9 cellular contexts compared by ENCODE assay signal in genomic region chr19:42207767-42208259, GRCh38. TPM values are rescaled to one million over a fixed set of nuclear protein-coding genes. Genes with fewer than 3 reads are reported as not detected.
DNase-seq lines count a peak whose midpoint lies in the region; FAIRE-seq and TF ChIP-seq lines count a peak whose summit lies in the region.
"Had no signal": no experiment of that assay in that cellular context is flagged by ENCODE, and none has a peak within 500 bp of the region (broad histone marks: within the 10 kb centered on the region; RNA-seq: fewer than 3 reads in every experiment).

No MANE protein-coding gene starts in this region.

- TF ChIP-seq CTCF in AG04449 (IDR thresholded peaks at IDR 0.05; ENCODE audit: insufficient read depth, low read length, missing control alignments) (no peak), HL-60 (IDR thresholded peaks at IDR 0.05; ENCODE audit: insufficient read depth, low read length) (no peak), kidney (IDR thresholded peaks at IDR 0.05; ENCODE audit: borderline replicate concordance, extremely low read depth, insufficient read depth) (no peak)

- peaks cover 42 to 56% of the 10 kb centered on the region in 2 donors for H3K36me3 ChIP-seq in kidney (ENCODE audit: control insufficient read depth in 1 of 2, insufficient read depth in 2 of 2, low read length in 2 of 2)

- no peaks in the 10 kb centered on the region for H3K27me3 Mint-ChIP-seq in activated T-helper 1 cell treated with anti-CD3 and anti-CD28 coated beads, Interleukin-12 subunit alpha, Interleukin-12 subunit beta, Interleukin-2, Interleukin-4 antibody, amounts not matched to agents 30 ng/mL and 10 ng/mL and 1 ng/mL, durations not matched to agents 14 hours and 24 hours and 36 hours (ENCODE audit: insufficient read depth)

- CTCF ChIA-PET in AG04449 (lab: Yijun Ruan, JAX) = interaction anchor here (1.4 to 3.1 kb wide), 5 partner anchors 9 to 99 kb away, joined by 4 to 16 read pairs (median 8); partner anchors contain the start of gene DEDD2

- no peaks in the 10 kb centered on the region for H3K9me3 Mint-ChIP-seq in activated T-helper 1 cell treated with anti-CD3 and anti-CD28 coated beads, Interleukin-12 subunit alpha, Interleukin-12 subunit beta, Interleukin-2, Interleukin-4 antibody, amounts not matched to agents 30 ng/mL and 10 ng/mL and 1 ng/mL, durations not matched to agents 14 hours and 24 hours and 36 hours

- H3K4me3 Mint-ChIP-seq in activated T-helper 1 cell treated with anti-CD3 and anti-CD28 coated beads, Interleukin-12 subunit alpha, Interleukin-12 subunit beta, Interleukin-2, Interleukin-4 antibody, amounts not matched to agents 30 ng/mL and 10 ng/mL and 1 ng/mL, durations not matched to agents 14 hours and 24 hours and 36 hours = no peak overlapping the region

- H3K4me3 ChIP-seq in AG04449 (ENCODE audit: low read depth, low read length) (no peak overlapping the region), HL-60 (replicated peaks; ENCODE audit: insufficient read depth, low read length) (no peak overlapping the region), kidney (ENCODE audit: low read length in 2 of 2) (no peak overlapping the region)

- H3K9ac ChIP-seq in kidney (ENCODE audit: low read length in 2 of 2) = no peak overlapping the region

- DNase-seq in AG04449 (ENCODE audit: low read depth, low spot score) = peak; percentile 40
- peak in 1 of 2 experiments; percentile 67 for DNase-seq in HL-60 (ENCODE audit: low read depth in 1 of 2, low spot score in 1 of 2)
- no peak for DNase-seq in activated T-helper 1 cell treated with anti-CD3 and anti-CD28 coated beads, Interleukin-12 subunit alpha, Interleukin-12 subunit beta, Interleukin-2, Interleukin-4 antibody, amounts not matched to agents 30 ng/mL and 10 ng/mL and 1 ng/mL, durations not matched to agents 14 hours and 24 hours and 36 hours (ENCODE audit: low spot score)
- DNase-seq in kidney = peak; percentile 32
- DNase-seq in NCI-H1436 (lab: John Stamatoyannopoulos, UW) = no peak
- DNase-seq in LoVo (ENCODE audit: low spot score) = no peak
- DNase-seq in NCI-H2081 (lab: John Stamatoyannopoulos, UW) = no peak
- DNase-seq in NAMALWA (ENCODE audit: low spot score) = no peak
- DNase-seq: stimulated activated CD4-positive, alpha-beta T cell treated with anti-CD3 and anti-CD28 coated beads, Interleukin-12 subunit alpha, Interleukin-12 subunit beta, amount 100 ng/mL, for 4 hours had no signal

- peaks cover 48% of the 10 kb centered on the region for H3K4me1 Mint-ChIP-seq in activated T-helper 1 cell treated with anti-CD3 and anti-CD28 coated beads, Interleukin-12 subunit alpha, Interleukin-12 subunit beta, Interleukin-2, Interleukin-4 antibody, amounts not matched to agents 30 ng/mL and 10 ng/mL and 1 ng/mL, durations not matched to agents 14 hours and 24 hours and 36 hours (ENCODE audit: low read depth)

- POLR2A ChIA-PET in AG04449 (lab: Yijun Ruan, JAX) = interaction anchor here (0.5 to 1.0 kb wide), 3 partner anchors 12 to 65 kb away, joined by 3 read pairs; partner anchors contain the start of gene GSK3A

- peak overlapping the region; percentile 70 for H3K27ac Mint-ChIP-seq in activated T-helper 1 cell treated with anti-CD3 and anti-CD28 coated beads, Interleukin-12 subunit alpha, Interleukin-12 subunit beta, Interleukin-2, Interleukin-4 antibody, amounts not matched to agents 30 ng/mL and 10 ng/mL and 1 ng/mL, durations not matched to agents 14 hours and 24 hours and 36 hours

- no peaks in the 10 kb centered on the region for H3K9me3 ChIP-seq in kidney (ENCODE audit: control insufficient read depth in 1 of 2, low read length in 2 of 2)

- intact Hi-C loops in activated T-helper 1 cell treated with anti-CD3 and anti-CD28 coated beads, Interleukin-12 subunit alpha, Interleukin-12 subunit beta, Interleukin-2, Interleukin-4 antibody, amounts not matched to agents 30 ng/mL and 10 ng/mL and 1 ng/mL, durations not matched to agents 14 hours and 24 hours and 36 hours (cut with micrococcal nuclease) = no loop called here
- intact Hi-C loops in kidney (cut with DNase I) = no loop called here

- peaks cover 57% of the 10 kb centered on the region for H3K36me3 Mint-ChIP-seq in activated T-helper 1 cell treated with anti-CD3 and anti-CD28 coated beads, Interleukin-12 subunit alpha, Interleukin-12 subunit beta, Interleukin-2, Interleukin-4 antibody, amounts not matched to agents 30 ng/mL and 10 ng/mL and 1 ng/mL, durations not matched to agents 14 hours and 24 hours and 36 hours (ENCODE audit: low read depth)

- H3K27me3 ChIP-seq in HL-60 (ENCODE audit: insufficient read depth, poor library complexity, severe bottlenecking) = no peaks in the 10 kb centered on the region

- no peaks in the 10 kb centered on the region for H3K4me1 ChIP-seq in kidney (ENCODE audit: control insufficient read depth in 1 of 2, insufficient read depth in 1 of 2, low read depth in 1 of 2, low read length in 2 of 2)

- H3K27ac ChIP-seq in HL-60 (replicated peaks) = peak overlapping the region; percentile 57
- no peak overlapping the region for H3K27ac ChIP-seq in kidney (ENCODE audit: low read depth in 2 of 2, low read length in 2 of 2)

- no peak for FAIRE-seq in kidney (lab: Jason Lieb, UNC)

RNA-seq across cellular contexts. Expression of gene DEDD2, which starts 9.7 kb away (rescaled TPM):
- total RNA-seq in activated T-helper 1 cell treated with anti-CD3 and anti-CD28 coated beads, Interleukin-12 subunit alpha, Interleukin-12 subunit beta, Interleukin-2, Interleukin-4 antibody, amounts not matched to agents 30 ng/mL and 10 ng/mL and 1 ng/mL, durations not matched to agents 14 hours and 24 hours and 36 hours = 36.9 and 37.9 TPM in 2 replicates
- total RNA-seq in kidney = 26.1 TPM
- polyA plus RNA-seq in kidney (ENCODE audit: insufficient read depth, low read depth, low replicate concordance) = 36.3 TPM

RNA-seq across cellular contexts. Expression of gene ZNF526, which starts 12.3 kb away (rescaled TPM):
- 18.4 and 18.5 TPM in 2 replicates for total RNA-seq in activated T-helper 1 cell treated with anti-CD3 and anti-CD28 coated beads, Interleukin-12 subunit alpha, Interleukin-12 subunit beta, Interleukin-2, Interleukin-4 antibody, amounts not matched to agents 30 ng/mL and 10 ng/mL and 1 ng/mL, durations not matched to agents 14 hours and 24 hours and 36 hours
- total RNA-seq in kidney = 11.6 TPM
- polyA plus RNA-seq in kidney (ENCODE audit: insufficient read depth, low read depth, low replicate concordance) = 2.6 TPM

RNA-seq across cellular contexts. Expression of gene GSK3A, which starts 34.6 kb away (rescaled TPM):
- 56.6 and 57.2 TPM in 2 replicates for total RNA-seq in activated T-helper 1 cell treated with anti-CD3 and anti-CD28 coated beads, Interleukin-12 subunit alpha, Interleukin-12 subunit beta, Interleukin-2, Interleukin-4 antibody, amounts not matched to agents 30 ng/mL and 10 ng/mL and 1 ng/mL, durations not matched to agents 14 hours and 24 hours and 36 hours
- 39.2 TPM for total RNA-seq in kidney
- polyA plus RNA-seq in kidney (ENCODE audit: insufficient read depth, low read depth, low replicate concordance) = 57.3 TPM

RNA-seq across cellular contexts. Expression of gene ERF, which starts 47.1 kb away (rescaled TPM):
- total RNA-seq in activated T-helper 1 cell treated with anti-CD3 and anti-CD28 coated beads, Interleukin-12 subunit alpha, Interleukin-12 subunit beta, Interleukin-2, Interleukin-4 antibody, amounts not matched to agents 30 ng/mL and 10 ng/mL and 1 ng/mL, durations not matched to agents 14 hours and 24 hours and 36 hours = 71.9 and 78.4 TPM in 2 replicates
- 61.2 TPM for total RNA-seq in kidney
- polyA plus RNA-seq in kidney (ENCODE audit: insufficient read depth, low read depth, low replicate concordance) = 31.1 TPM

Comparison
In these comparisons a context has a peak if more than half of its experiments do, and no peak if none do; other contexts are left out.
1. DNase-seq: peak in AG04449 (single experiment) and kidney (single experiment); none in activated T-helper 1 cell treated with anti-CD3 and anti-CD28 coated beads, Interleukin-12 subunit alpha, Interleukin-12 subunit beta, Interleukin-2, Interleukin-4 antibody, amounts not matched to agents 30 ng/mL and 10 ng/mL and 1 ng/mL, durations not matched to agents 14 hours and 24 hours and 36 hours (single experiment), NCI-H1436 (single experiment), LoVo (single experiment), NCI-H2081 (0 of 2) and NAMALWA (single experiment).